In genomic region chr7:106304575-106304974, GRCh38 we compare ENCODE assay signal across 1 cellular context.
TF ChIP-seq lines count a peak whose summit lies in the region.

No MANE protein-coding gene starts in this region.

TF ChIP-seq in H1, 55 proteins besides CTCF, POLR2A, EP300 and RAD21:
- TF ChIP-seq POLR2AphosphoS5 (IDR thresholded peaks at IDR 0.05; ENCODE audit: low read depth, low read length) (no peak), CREB1 (IDR thresholded peaks at IDR 0.05) (no peak), POU5F1 (IDR thresholded peaks at IDR 0.05; ENCODE audit: low read depth, low read length) (no peak), KDM5A (IDR thresholded peaks at IDR 0.05; ENCODE audit: low read length) (no peak), ATF2 (IDR thresholded peaks at IDR 0.05; ENCODE audit: low read length) (no peak), MAFK (IDR thresholded peaks at IDR 0.05; ENCODE audit: low read depth, low read length) (no peak), TBP (IDR thresholded peaks at IDR 0.05; ENCODE audit: low read depth, low read length) (no peak), E2F6 (IDR thresholded peaks at IDR 0.05) (no peak), TEAD4 (IDR thresholded peaks at IDR 0.05; ENCODE audit: low read depth, low read length) (no peak), ATF3 (IDR thresholded peaks at IDR 0.05; ENCODE audit: insufficient read depth, low read depth, low read length) (no peak), TAF7 (optimal IDR thresholded peaks at IDR 0.05; ENCODE audit: borderline replicate concordance, low read depth, low read length) (no peak), NANOG (IDR thresholded peaks at IDR 0.05; ENCODE audit: insufficient read depth, low read depth, low read length, poor library complexity, severe bottlenecking) (no peak), CHD1 (IDR thresholded peaks at IDR 0.05; ENCODE audit: low read depth, low read length) (no peak), CBX5 (IDR thresholded peaks at IDR 0.05; ENCODE audit: low read depth, low read length) (no peak), TCF12 (IDR thresholded peaks at IDR 0.05; ENCODE audit: low read depth, low read length) (no peak), SIN3A (conservative IDR thresholded peaks at IDR 0.05 in 1 of 2, IDR thresholded peaks at IDR 0.05 in 1 of 2; ENCODE audit: low read depth in 1 of 2, low read length in 2 of 2) (no peak), KDM1A (IDR thresholded peaks at IDR 0.05; ENCODE audit: borderline replicate concordance, low read length) (no peak), CHD7 (IDR thresholded peaks at IDR 0.05; ENCODE audit: insufficient replicate concordance, low read length) (no peak)
